38 cellular contexts compared by ENCODE assay signal in the genomic region with DNA sequence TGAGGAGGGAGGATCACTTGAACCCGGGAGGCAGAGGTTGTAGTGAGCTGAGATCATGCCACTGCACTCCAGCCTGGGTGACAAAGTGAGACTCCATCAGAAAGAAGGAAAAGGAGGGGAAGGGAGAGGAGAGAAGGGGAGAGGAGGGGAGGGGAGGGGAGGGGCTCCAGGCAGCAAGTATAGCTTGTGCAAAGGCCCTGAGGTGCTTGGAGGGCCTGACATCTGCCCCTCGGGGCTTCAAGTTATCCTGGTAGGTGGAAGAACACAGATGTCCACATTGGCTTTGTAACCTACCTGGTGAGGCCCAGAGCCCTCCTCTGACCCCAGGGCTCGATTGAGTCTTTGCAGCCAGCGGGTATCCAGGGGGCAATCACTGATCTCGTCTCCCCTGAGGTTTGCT. TPM values are rescaled to one million over a fixed set of nuclear protein-coding genes. Genes with fewer than 3 reads are reported as not detected.
"Had no signal": no experiment of that assay in that cellular context is flagged by ENCODE, and none has a peak within 500 bp of the region (broad histone marks: within the 10 kb centered on the region; RNA-seq: fewer than 3 reads in every experiment).

No MANE protein-coding gene starts in this region.

- H3K4me3 ChIP-seq: MG63 had no signal

- H3K36me3 ChIP-seq: MG63 had no signal

- DNase-seq: Karpas-422, Kasumi-1, MG63, MM.1S, MV-4-11, NCI-H1048, NCI-H1092, NCI-H1092 treated with DMSO at 0.1 percent for 48 hours, NCI-H1105, NCI-H1105 treated with DMSO at 0.1 percent for 48 hours, NCI-H1417, NCI-H1417 treated with DMSO at 0.1 percent for 48 hours, NCI-H1436, NCI-H1436 treated with DMSO at 0.1 percent for 48 hours, NCI-H146, NCI-H1694, NCI-H1694 treated with DMSO at 0.1 percent for 48 hours, NCI-H187, NCI-H187 treated with DMSO at 0.1 percent for 48 hours, NCI-H1930, NCI-H2029, NCI-H2029 treated with DMSO at 0.1 percent for 48 hours, NCI-H2081, NCI-H2081 treated with DMSO at 0.1 percent for 48 hours, NCI-H2107, NCI-H2171, NCI-H2171 treated with DMSO at 0.1 percent for 48 hours, NCI-H2227 treated with DMSO at 0.1 percent for 48 hours, NCI-H226, NCI-H345, NCI-H446, NCI-H446 treated with DMSO at 0.1 percent for 48 hours, NCI-H510A, NCI-H510A treated with DMSO at 0.1 percent for 48 hours had no signal

- H3K9me3 ChIP-seq: MG63 had no signal

- H3K27me3 ChIP-seq: MG63 had no signal

RNA-seq across cellular contexts. Expression of a gene that starts 11.5 kb away (rescaled TPM):
- total RNA-seq: LHCN-M2, M059J, MCF 10A, NCI-H460 had no signal
